8 cellular contexts compared by ENCODE assay signal in genomic region chr3:179347383-179348194, GRCh38. TPM values are rescaled to one million over a fixed set of nuclear protein-coding genes. Genes with fewer than 3 reads are reported as not detected.
A peak's percentile ranks its signal among the peaks of the same experiment; 100 is the strongest.
DNase-seq lines count a peak whose midpoint lies in the region; ATAC-seq and TF ChIP-seq lines count a peak whose summit lies in the region.

MFN1 (plus strand) TSS chr3:179347709; CDS start chr3:179348852, 1,143 bp downstream.

- H3K36me3 ChIP-seq in H7 (replicated peaks; ENCODE audit: control insufficient read depth, insufficient read depth, low read length) = peaks cover 1% of the 10 kb centered on the region; the same call in 1 of the 2 replicates

- peak within 1 kb of the TSS; percentile 98 for H3K4me3 Mint-ChIP-seq in natural killer cell treated with Interleukin-12 subunit alpha and Interleukin-12 subunit beta and Interleukin-15 and Interleukin-18, amount 100 ng/mL, for 72 hours

- no peaks in the 10 kb centered on the region for H3K27me3 ChIP-seq in H7 (ENCODE audit: control insufficient read depth, insufficient read depth, low read length)

- H3K9me3 Mint-ChIP-seq in natural killer cell treated with Interleukin-12 subunit alpha and Interleukin-12 subunit beta and Interleukin-15 and Interleukin-18, amount 100 ng/mL, for 72 hours = no peaks in the 10 kb centered on the region

- H3K36me3 Mint-ChIP-seq in natural killer cell treated with Interleukin-12 subunit alpha and Interleukin-12 subunit beta and Interleukin-15 and Interleukin-18, amount 100 ng/mL, for 72 hours = peaks cover 9% of the 10 kb centered on the region

- H3K27ac Mint-ChIP-seq in natural killer cell treated with Interleukin-12 subunit alpha and Interleukin-12 subunit beta and Interleukin-15 and Interleukin-18, amount 100 ng/mL, for 72 hours = peak within 1 kb of the TSS; percentile 82 to 96

- peaks cover 10% of the 10 kb centered on the region in 2 donors for H3K4me1 Mint-ChIP-seq in natural killer cell treated with Interleukin-12 subunit alpha and Interleukin-12 subunit beta and Interleukin-15 and Interleukin-18, amount 100 ng/mL, for 72 hours (ENCODE audit: low read depth in 2 of 2)

- TF ChIP-seq CTCF in fibroblast of pulmonary artery (IDR thresholded peaks at IDR 0.05; ENCODE audit: low read length, missing control alignments) = no peak

- H3K4me3 ChIP-seq in H7 (ENCODE audit: insufficient read depth, low read depth, low read length) = peak within 1 kb of the TSS; percentile 84
- peak within 1 kb of the TSS; percentile 87 for H3K4me3 ChIP-seq in fibroblast of pulmonary artery (replicated peaks; ENCODE audit: low read depth, low read length)

- ATAC-seq in natural killer cell treated with Interleukin-12 subunit alpha and Interleukin-12 subunit beta and Interleukin-15 and Interleukin-18, amount 100 ng/mL, for 72 hours = peak; percentile 99
- peak; percentile 97 for ATAC-seq in stimulated activated naive CD8-positive, alpha-beta T cell treated with anti-CD3 and anti-CD28 coated beads, Interleukin-15, Interleukin-2, amounts not matched to agents 100 U/mL and 50 U/mL, for 24 hours

- DNase-seq in ELF-1 (ENCODE audit: low read depth, low spot score) (peak; percentile 97), H7 (peak; percentile 93), M059J (ENCODE audit: low read depth) (peak; percentile 99), SHP77 (lab: John Stamatoyannopoulos, UW) (peak; percentile 96), fibroblast of pulmonary artery (ENCODE audit: low read depth) (peak; percentile 95)
- DNase-seq in activated effector memory CD4-positive, alpha-beta T cell treated with Interleukin-2 at 50 U/mL for 16 hours = peak; percentile 84
- peak; percentile 91 for DNase-seq in natural killer cell treated with Interleukin-12 subunit alpha and Interleukin-12 subunit beta and Interleukin-15 and Interleukin-18, amount 100 ng/mL, for 72 hours (ENCODE audit: low spot score)
- peak; percentile 88 for DNase-seq in stimulated activated naive CD8-positive, alpha-beta T cell treated with anti-CD3 and anti-CD28 coated beads, Interleukin-15, Interleukin-2, amounts not matched to agents 100 U/mL and 50 U/mL, for 24 hours

- no peaks in the 10 kb centered on the region for H3K27me3 Mint-ChIP-seq in natural killer cell treated with Interleukin-12 subunit alpha and Interleukin-12 subunit beta and Interleukin-15 and Interleukin-18, amount 100 ng/mL, for 72 hours

RNA-seq across cellular contexts. Expression of gene MFN1, which starts in this region (rescaled TPM):
- 21.7 and 24.5 TPM in 2 replicates for total RNA-seq in H7 (2014; rRNA removed; shearing (Covaris generic))
- 24.8 and 34.1 TPM in 2 replicates for total RNA-seq in M059J (2014; rRNA removed; shearing (Covaris generic))
- total RNA-seq in natural killer cell treated with Interleukin-12 subunit alpha and Interleukin-12 subunit beta and Interleukin-15 and Interleukin-18, amount 100 ng/mL, for 72 hours = 10 to 100 TPM; 33.6 to 39.5 TPM

Comparison
In these comparisons a context has a peak if more than half of its experiments do, and no peak if none do; other contexts are left out.
1. Peak in every context shown above with its lines: DNase-seq, ATAC-seq and H3K4me3 ChIP-seq.